1 cellular context compared by ENCODE assay signal in genomic region chr5:131774652-131775367, GRCh38.
A peak's percentile ranks its signal among the peaks of the same experiment; 100 is the strongest.
TF ChIP-seq lines count a peak whose summit lies in the region.

No MANE protein-coding gene starts in this region.

TF ChIP-seq in HEK293, 187 proteins besides CTCF, POLR2A, EP300 and RAD21 (continued from another document):
- TF ChIP-seq ZNF488 (tag by site-specific recombination; IDR thresholded peaks at IDR 0.05), result no peak
- TF ChIP-seq GFI1B (tag by site-specific recombination; IDR thresholded peaks at IDR 0.05), result no peak
- TF ChIP-seq ZNF555 (tag by site-specific recombination; conservative IDR thresholded peaks at IDR 0.05), result no peak
- TF ChIP-seq, protein P1, sequence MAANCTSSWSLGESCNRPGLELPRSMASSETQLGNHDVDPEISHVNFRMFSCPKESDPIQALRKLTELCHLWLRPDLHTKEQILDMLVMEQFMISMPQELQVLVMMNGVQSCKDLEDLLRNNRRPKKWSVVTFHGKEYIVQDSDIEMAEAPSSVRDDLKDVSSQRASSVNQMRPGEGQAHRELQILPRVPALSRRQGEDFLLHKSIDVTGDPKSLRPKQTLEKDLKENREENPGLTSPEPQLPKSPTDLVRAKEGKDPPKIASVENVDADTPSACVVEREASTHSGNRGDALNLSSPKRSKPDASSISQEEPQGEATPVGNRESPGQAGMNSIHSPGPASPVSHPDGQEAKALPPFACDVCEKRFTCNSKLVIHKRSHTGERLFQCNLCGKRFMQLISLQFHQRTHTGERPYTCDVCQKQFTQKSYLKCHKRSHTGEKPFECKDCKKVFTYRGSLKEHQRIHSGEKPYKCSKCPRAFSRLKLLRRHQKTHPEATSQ (tag by site-specific recombination; IDR thresholded peaks at IDR 0.05), result no peak
- TF ChIP-seq SETDB1 (IDR thresholded peaks at IDR 0.05; ENCODE audit: insufficient read length, low read length), result no peak
- TF ChIP-seq ZNF202 (tag by site-specific recombination; IDR thresholded peaks at IDR 0.05; ENCODE audit: borderline replicate concordance), result no peak
- 0 out of 2 replicates have a peak, but pooled peaks have one; percentile 39 for TF ChIP-seq OSR2 (tag by site-specific recombination; IDR thresholded peaks at IDR 0.05)
TF ChIP-seq in HEK293: peak in this region for 3.
